In the genomic region with DNA sequence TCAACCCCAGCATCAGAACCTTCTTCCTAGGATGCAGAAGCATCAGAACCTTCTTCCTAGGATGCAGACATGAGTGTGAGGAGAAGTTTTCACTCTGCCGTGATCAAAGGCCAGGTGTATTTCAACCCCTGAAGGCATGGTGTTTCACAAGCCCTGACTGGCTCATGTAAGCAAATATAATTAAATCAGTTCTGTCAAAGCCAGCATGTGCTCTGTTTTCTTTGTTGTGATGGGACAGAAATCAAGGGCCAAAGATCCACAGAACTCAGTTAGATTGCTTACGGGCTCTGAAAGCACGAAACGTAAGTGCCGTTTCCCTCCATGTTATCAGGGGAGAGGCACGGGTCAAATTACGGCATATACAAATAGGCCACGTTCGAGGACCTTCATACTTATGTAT, we compare ENCODE assay signal across 1 cellular context.
TF ChIP-seq lines count a peak whose summit lies in the region.

No MANE protein-coding gene starts in this region.

TF ChIP-seq in H1, 55 proteins besides CTCF, POLR2A, EP300 and RAD21:
- no peak for TF ChIP-seq CHD1 (IDR thresholded peaks at IDR 0.05; ENCODE audit: low read depth, low read length)
- TF ChIP-seq POLR2AphosphoS5 (IDR thresholded peaks at IDR 0.05; ENCODE audit: low read depth, low read length), result no peak
- TF ChIP-seq, protein P1, sequence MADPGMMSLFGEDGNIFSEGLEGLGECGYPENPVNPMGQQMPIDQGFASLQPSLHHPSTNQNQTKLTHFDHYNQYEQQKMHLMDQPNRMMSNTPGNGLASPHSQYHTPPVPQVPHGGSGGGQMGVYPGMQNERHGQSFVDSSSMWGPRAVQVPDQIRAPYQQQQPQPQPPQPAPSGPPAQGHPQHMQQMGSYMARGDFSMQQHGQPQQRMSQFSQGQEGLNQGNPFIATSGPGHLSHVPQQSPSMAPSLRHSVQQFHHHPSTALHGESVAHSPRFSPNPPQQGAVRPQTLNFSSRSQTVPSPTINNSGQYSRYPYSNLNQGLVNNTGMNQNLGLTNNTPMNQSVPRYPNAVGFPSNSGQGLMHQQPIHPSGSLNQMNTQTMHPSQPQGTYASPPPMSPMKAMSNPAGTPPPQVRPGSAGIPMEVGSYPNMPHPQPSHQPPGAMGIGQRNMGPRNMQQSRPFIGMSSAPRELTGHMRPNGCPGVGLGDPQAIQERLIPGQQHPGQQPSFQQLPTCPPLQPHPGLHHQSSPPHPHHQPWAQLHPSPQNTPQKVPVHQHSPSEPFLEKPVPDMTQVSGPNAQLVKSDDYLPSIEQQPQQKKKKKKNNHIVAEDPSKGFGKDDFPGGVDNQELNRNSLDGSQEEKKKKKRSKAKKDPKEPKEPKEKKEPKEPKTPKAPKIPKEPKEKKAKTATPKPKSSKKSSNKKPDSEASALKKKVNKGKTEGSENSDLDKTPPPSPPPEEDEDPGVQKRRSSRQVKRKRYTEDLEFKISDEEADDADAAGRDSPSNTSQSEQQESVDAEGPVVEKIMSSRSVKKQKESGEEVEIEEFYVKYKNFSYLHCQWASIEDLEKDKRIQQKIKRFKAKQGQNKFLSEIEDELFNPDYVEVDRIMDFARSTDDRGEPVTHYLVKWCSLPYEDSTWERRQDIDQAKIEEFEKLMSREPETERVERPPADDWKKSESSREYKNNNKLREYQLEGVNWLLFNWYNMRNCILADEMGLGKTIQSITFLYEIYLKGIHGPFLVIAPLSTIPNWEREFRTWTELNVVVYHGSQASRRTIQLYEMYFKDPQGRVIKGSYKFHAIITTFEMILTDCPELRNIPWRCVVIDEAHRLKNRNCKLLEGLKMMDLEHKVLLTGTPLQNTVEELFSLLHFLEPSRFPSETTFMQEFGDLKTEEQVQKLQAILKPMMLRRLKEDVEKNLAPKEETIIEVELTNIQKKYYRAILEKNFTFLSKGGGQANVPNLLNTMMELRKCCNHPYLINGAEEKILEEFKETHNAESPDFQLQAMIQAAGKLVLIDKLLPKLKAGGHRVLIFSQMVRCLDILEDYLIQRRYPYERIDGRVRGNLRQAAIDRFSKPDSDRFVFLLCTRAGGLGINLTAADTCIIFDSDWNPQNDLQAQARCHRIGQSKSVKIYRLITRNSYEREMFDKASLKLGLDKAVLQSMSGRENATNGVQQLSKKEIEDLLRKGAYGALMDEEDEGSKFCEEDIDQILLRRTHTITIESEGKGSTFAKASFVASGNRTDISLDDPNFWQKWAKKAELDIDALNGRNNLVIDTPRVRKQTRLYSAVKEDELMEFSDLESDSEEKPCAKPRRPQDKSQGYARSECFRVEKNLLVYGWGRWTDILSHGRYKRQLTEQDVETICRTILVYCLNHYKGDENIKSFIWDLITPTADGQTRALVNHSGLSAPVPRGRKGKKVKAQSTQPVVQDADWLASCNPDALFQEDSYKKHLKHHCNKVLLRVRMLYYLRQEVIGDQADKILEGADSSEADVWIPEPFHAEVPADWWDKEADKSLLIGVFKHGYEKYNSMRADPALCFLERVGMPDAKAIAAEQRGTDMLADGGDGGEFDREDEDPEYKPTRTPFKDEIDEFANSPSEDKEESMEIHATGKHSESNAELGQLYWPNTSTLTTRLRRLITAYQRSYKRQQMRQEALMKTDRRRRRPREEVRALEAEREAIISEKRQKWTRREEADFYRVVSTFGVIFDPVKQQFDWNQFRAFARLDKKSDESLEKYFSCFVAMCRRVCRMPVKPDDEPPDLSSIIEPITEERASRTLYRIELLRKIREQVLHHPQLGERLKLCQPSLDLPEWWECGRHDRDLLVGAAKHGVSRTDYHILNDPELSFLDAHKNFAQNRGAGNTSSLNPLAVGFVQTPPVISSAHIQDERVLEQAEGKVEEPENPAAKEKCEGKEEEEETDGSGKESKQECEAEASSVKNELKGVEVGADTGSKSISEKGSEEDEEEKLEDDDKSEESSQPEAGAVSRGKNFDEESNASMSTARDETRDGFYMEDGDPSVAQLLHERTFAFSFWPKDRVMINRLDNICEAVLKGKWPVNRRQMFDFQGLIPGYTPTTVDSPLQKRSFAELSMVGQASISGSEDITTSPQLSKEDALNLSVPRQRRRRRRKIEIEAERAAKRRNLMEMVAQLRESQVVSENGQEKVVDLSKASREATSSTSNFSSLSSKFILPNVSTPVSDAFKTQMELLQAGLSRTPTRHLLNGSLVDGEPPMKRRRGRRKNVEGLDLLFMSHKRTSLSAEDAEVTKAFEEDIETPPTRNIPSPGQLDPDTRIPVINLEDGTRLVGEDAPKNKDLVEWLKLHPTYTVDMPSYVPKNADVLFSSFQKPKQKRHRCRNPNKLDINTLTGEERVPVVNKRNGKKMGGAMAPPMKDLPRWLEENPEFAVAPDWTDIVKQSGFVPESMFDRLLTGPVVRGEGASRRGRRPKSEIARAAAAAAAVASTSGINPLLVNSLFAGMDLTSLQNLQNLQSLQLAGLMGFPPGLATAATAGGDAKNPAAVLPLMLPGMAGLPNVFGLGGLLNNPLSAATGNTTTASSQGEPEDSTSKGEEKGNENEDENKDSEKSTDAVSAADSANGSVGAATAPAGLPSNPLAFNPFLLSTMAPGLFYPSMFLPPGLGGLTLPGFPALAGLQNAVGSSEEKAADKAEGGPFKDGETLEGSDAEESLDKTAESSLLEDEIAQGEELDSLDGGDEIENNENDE (IDR thresholded peaks at IDR 0.05; ENCODE audit: insufficient replicate concordance, low read length), result no peak
- no peak for TF ChIP-seq EZH2 (IDR thresholded peaks at IDR 0.05; ENCODE audit: low read depth, low read length, severe bottlenecking)
